In the genomic region with DNA sequence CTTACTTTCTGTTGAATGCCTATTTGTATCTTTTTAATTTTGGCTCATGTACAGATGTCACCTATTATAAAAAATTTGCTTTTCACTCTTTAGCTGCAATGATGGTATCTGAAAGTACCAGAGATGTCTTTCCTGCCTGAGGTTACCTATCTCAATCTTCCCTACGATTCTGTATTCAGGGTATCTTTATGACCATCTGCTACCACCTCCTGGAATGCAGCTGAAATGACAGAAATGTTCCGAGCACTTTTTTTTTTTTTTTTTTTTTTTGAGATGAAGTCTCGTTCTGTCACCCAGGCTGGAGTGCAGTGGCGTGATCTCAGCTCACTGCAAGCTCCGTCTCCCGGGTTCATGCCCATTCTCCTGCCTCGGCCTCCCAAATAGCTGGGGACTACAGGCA, we compare ENCODE assay signal across 9 cellular contexts.
A peak's percentile ranks its signal among the peaks of the same experiment; 100 is the strongest.
DNase-seq lines count a peak whose midpoint lies in the region; FAIRE-seq and TF ChIP-seq lines count a peak whose summit lies in the region.
"Had no signal": no experiment of that assay in that cellular context is flagged by ENCODE, and none has a peak within 500 bp of the region (broad histone marks: within the 10 kb centered on the region; RNA-seq: fewer than 3 reads in every experiment).

No MANE protein-coding gene starts in this region.

- POLR2A ChIA-PET in HEK293 (lab: Yijun Ruan, JAX), result interaction anchor here (0.7 kb wide), 1 partner anchor 211 kb away, joined by 6 read pairs; no protein-coding TSS in a partner anchor

- no peaks in the 10 kb centered on the region for H3K4me1 ChIP-seq in HEK293 (ENCODE audit: control insufficient read depth, insufficient read depth, low read length)
- H3K4me1 ChIP-seq: body of pancreas had no signal

- H3K4me3 ChIP-seq in HEK293 (ENCODE audit: low read depth, low read length), result no peak overlapping the region
- H3K4me3 ChIP-seq in bronchial epithelial cell (ENCODE audit: low read depth, low read length), result no peak overlapping the region
- H3K4me3 ChIP-seq: body of pancreas had no signal

- no peak for FAIRE-seq in bronchial epithelial cell (lab: Jason Lieb, UNC)

- no peaks in the 10 kb centered on the region for H3K27me3 ChIP-seq in bronchial epithelial cell (ENCODE audit: control insufficient read depth, insufficient read depth, low read length)
- H3K27me3 ChIP-seq: body of pancreas had no signal

- no peaks in the 10 kb centered on the region for H3K36me3 ChIP-seq in HEK293 (ENCODE audit: control insufficient read depth in 2 of 2, insufficient read depth in 1 of 2, low read length in 2 of 2)
- no peaks in the 10 kb centered on the region for H3K36me3 ChIP-seq in bronchial epithelial cell (ENCODE audit: control insufficient read depth, insufficient read depth, low read length)

- CTCF ChIA-PET in HEK293 (lab: Yijun Ruan, JAX), result interaction anchor here (0.5 to 4.3 kb wide), 25 partner anchors 8 to 296 kb away, joined by 3 to 26 read pairs (median 5); no protein-coding TSS in a partner anchor

- no peaks in the 10 kb centered on the region for H3K9me3 ChIP-seq in HEK293 (ENCODE audit: control insufficient read depth, insufficient read depth, low read depth, low read length)
- H3K9me3 ChIP-seq: body of pancreas had no signal

- peak; percentile 43; the same call in 1 of the 2 replicates for TF ChIP-seq CTCF in HEK293 (tag by site-specific recombination; IDR thresholded peaks at IDR 0.05)
- no peak for TF ChIP-seq CTCF in bronchial epithelial cell (IDR thresholded peaks at IDR 0.05; ENCODE audit: insufficient read depth, low read length, severe bottlenecking)

- H3K27ac ChIP-seq in HEK293 (ENCODE audit: extremely low read depth, low read depth, low read length), result no peak overlapping the region
- H3K27ac ChIP-seq: body of pancreas had no signal

- DNase-seq in NCI-H2227 (lab: John Stamatoyannopoulos, UW; ENCODE audit: unreplicated experiment) (peak; percentile 63), bronchial epithelial cell (ENCODE audit: low read depth) (peak; percentile 30), pons (ENCODE audit: low spot score) (peak; percentile 41), GOT3 (lab: John Stamatoyannopoulos, UW) (no peak), AG08395 (ENCODE audit: low spot score) (no peak)
- no peak for DNase-seq in activated naive CD4-positive, alpha-beta T cell treated with anti-CD3 and anti-CD28 coated beads, Interleukin-2, amount 50 U/mL, for 16 hours
- DNase-seq: activated B cell treated with CpG ODN at 0.5 μM for 24 hours had no signal

TF ChIP-seq in HEK293, 187 proteins besides CTCF, POLR2A, EP300 and RAD21 (continues in another document):
- TF ChIP-seq, protein P1, sequence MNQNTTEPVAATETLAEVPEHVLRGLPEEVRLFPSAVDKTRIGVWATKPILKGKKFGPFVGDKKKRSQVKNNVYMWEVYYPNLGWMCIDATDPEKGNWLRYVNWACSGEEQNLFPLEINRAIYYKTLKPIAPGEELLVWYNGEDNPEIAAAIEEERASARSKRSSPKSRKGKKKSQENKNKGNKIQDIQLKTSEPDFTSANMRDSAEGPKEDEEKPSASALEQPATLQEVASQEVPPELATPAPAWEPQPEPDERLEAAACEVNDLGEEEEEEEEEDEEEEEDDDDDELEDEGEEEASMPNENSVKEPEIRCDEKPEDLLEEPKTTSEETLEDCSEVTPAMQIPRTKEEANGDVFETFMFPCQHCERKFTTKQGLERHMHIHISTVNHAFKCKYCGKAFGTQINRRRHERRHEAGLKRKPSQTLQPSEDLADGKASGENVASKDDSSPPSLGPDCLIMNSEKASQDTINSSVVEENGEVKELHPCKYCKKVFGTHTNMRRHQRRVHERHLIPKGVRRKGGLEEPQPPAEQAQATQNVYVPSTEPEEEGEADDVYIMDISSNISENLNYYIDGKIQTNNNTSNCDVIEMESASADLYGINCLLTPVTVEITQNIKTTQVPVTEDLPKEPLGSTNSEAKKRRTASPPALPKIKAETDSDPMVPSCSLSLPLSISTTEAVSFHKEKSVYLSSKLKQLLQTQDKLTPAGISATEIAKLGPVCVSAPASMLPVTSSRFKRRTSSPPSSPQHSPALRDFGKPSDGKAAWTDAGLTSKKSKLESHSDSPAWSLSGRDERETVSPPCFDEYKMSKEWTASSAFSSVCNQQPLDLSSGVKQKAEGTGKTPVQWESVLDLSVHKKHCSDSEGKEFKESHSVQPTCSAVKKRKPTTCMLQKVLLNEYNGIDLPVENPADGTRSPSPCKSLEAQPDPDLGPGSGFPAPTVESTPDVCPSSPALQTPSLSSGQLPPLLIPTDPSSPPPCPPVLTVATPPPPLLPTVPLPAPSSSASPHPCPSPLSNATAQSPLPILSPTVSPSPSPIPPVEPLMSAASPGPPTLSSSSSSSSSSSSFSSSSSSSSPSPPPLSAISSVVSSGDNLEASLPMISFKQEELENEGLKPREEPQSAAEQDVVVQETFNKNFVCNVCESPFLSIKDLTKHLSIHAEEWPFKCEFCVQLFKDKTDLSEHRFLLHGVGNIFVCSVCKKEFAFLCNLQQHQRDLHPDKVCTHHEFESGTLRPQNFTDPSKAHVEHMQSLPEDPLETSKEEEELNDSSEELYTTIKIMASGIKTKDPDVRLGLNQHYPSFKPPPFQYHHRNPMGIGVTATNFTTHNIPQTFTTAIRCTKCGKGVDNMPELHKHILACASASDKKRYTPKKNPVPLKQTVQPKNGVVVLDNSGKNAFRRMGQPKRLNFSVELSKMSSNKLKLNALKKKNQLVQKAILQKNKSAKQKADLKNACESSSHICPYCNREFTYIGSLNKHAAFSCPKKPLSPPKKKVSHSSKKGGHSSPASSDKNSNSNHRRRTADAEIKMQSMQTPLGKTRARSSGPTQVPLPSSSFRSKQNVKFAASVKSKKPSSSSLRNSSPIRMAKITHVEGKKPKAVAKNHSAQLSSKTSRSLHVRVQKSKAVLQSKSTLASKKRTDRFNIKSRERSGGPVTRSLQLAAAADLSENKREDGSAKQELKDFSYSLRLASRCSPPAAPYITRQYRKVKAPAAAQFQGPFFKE (tag by site-specific recombination; IDR thresholded peaks at IDR 0.05; ENCODE audit: borderline replicate concordance), result no peak
- TF ChIP-seq ZNF140 (tag by site-specific recombination; IDR thresholded peaks at IDR 0.05) (no peak), ZNF202 (tag by site-specific recombination; IDR thresholded peaks at IDR 0.05; ENCODE audit: borderline replicate concordance) (no peak), ZNF133 (tag by site-specific recombination; IDR thresholded peaks at IDR 0.05) (no peak), ZNF114 (tag by site-specific recombination; IDR thresholded peaks at IDR 0.05) (no peak), ZNF747 (tag by site-specific recombination; IDR thresholded peaks at IDR 0.05) (no peak), ZNF311 (tag by site-specific recombination; IDR thresholded peaks at IDR 0.05; ENCODE audit: borderline replicate concordance) (no peak), GLI2 (tag by site-specific recombination; IDR thresholded peaks at IDR 0.05; ENCODE audit: borderline replicate concordance, low read depth) (no peak), ZNF211 (tag by site-specific recombination; IDR thresholded peaks at IDR 0.05; ENCODE audit: low read depth) (no peak), PRDM1 (tag by site-specific recombination; IDR thresholded peaks at IDR 0.05) (no peak), ZNF585B (tag by site-specific recombination; IDR thresholded peaks at IDR 0.05) (peak; percentile 70), ZNF654 (tag by site-specific recombination; IDR thresholded peaks at IDR 0.05; ENCODE audit: low read depth) (peak; percentile 71)
- TF ChIP-seq, protein P2, sequence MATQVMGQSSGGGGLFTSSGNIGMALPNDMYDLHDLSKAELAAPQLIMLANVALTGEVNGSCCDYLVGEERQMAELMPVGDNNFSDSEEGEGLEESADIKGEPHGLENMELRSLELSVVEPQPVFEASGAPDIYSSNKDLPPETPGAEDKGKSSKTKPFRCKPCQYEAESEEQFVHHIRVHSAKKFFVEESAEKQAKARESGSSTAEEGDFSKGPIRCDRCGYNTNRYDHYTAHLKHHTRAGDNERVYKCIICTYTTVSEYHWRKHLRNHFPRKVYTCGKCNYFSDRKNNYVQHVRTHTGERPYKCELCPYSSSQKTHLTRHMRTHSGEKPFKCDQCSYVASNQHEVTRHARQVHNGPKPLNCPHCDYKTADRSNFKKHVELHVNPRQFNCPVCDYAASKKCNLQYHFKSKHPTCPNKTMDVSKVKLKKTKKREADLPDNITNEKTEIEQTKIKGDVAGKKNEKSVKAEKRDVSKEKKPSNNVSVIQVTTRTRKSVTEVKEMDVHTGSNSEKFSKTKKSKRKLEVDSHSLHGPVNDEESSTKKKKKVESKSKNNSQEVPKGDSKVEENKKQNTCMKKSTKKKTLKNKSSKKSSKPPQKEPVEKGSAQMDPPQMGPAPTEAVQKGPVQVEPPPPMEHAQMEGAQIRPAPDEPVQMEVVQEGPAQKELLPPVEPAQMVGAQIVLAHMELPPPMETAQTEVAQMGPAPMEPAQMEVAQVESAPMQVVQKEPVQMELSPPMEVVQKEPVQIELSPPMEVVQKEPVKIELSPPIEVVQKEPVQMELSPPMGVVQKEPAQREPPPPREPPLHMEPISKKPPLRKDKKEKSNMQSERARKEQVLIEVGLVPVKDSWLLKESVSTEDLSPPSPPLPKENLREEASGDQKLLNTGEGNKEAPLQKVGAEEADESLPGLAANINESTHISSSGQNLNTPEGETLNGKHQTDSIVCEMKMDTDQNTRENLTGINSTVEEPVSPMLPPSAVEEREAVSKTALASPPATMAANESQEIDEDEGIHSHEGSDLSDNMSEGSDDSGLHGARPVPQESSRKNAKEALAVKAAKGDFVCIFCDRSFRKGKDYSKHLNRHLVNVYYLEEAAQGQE (tag by site-specific recombination; IDR thresholded peaks at IDR 0.05), result no peak
- TF ChIP-seq, protein P3, sequence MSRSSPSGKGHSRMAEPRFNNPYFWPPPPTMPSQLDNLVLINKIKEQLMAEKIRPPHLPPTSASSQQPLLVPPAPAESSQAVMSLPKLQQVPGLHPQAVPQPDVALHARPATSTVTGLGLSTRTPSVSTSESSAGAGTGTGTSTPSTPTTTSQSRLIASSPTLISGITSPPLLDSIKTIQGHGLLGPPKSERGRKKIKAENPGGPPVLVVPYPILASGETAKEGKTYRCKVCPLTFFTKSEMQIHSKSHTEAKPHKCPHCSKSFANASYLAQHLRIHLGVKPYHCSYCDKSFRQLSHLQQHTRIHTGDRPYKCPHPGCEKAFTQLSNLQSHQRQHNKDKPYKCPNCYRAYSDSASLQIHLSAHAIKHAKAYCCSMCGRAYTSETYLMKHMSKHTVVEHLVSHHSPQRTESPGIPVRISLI (tag by site-specific recombination; IDR thresholded peaks at IDR 0.05), result peak; percentile 74

Comparison
In these comparisons a context has a peak if more than half of its experiments do, and no peak if none do; other contexts are left out.
1. DNase-seq: peak in NCI-H2227 (single experiment), bronchial epithelial cell (single experiment) and pons (single experiment); none in GOT3 (single experiment), activated naive CD4-positive, alpha-beta T cell treated with anti-CD3 and anti-CD28 coated beads, Interleukin-2, amount 50 U/mL, for 16 hours (single experiment) and AG08395 (single experiment).